In genomic region chr19:38211206-38211605, GRCh38 we compare ENCODE assay signal across 10 cellular contexts. TPM values are rescaled to one million over a fixed set of nuclear protein-coding genes. Genes with fewer than 3 reads are reported as not detected.
DNase-seq lines count a peak whose midpoint lies in the region; ATAC-seq and TF ChIP-seq lines count a peak whose summit lies in the region.
"Had no signal": no experiment of that assay in that cellular context is flagged by ENCODE, and none has a peak within 500 bp of the region (broad histone marks: within the 10 kb centered on the region; RNA-seq: fewer than 3 reads in every experiment).

No MANE protein-coding gene starts in this region.

- H3K23me2 ChIP-seq in H9 (ENCODE audit: insufficient read length, low read depth, low read length, poor library complexity, severe bottlenecking), result peaks cover 20% of the 10 kb centered on the region

- H3K4me3 Mint-ChIP-seq in H9, result peak overlapping the region; percentile 53 to 82
- H3K4me3 Mint-ChIP-seq: dendritic cell treated with granulocyte-macrophage colony-stimulating factor and Interleukin-4, amounts not matched to agents 40 ng/mL and 50 ng/mL, for 4 days had no signal

- no peak overlapping the region for H3K27ac ChIP-seq in H9 (ENCODE audit: insufficient read length, low read depth, low read length)
- peak overlapping the region; percentile 81 for H3K27ac ChIP-seq in layer of hippocampus (ENCODE audit: low read depth, low read length)
- peak overlapping the region; percentile 84 for H3K27ac ChIP-seq in substantia nigra (ENCODE audit: low read depth, low read length, poor library complexity, severe bottlenecking)

- no peak overlapping the region for H3K18ac ChIP-seq in H9 (ENCODE audit: insufficient read length, low read depth, low read length)

- H3K4me2 ChIP-seq in H9 (ENCODE audit: insufficient read depth, insufficient read length, low read length), result peak overlapping the region; percentile 81

- no peak for ATAC-seq in HG03378 (IDR thresholded peaks at IDR 0.05; ENCODE audit: unreplicated experiment)
- ATAC-seq in HG03442 (IDR thresholded peaks at IDR 0.05; ENCODE audit: unreplicated experiment), result no peak
- ATAC-seq: HCT116 had no signal

- peak; percentile 40 for TF ChIP-seq CTCF in H9 (conservative IDR thresholded peaks at IDR 0.05)
- peak; percentile 4 for TF ChIP-seq CTCF in astrocyte of the spinal cord (IDR thresholded peaks at IDR 0.05; ENCODE audit: low read depth, low read length)

- H3K27me3 ChIP-seq in H9 (ENCODE audit: insufficient read depth, low read length) (no peaks in the 10 kb centered on the region), layer of hippocampus (ENCODE audit: control insufficient read depth, insufficient read depth, low read length) (no peaks in the 10 kb centered on the region)

- peaks cover 24 to 53% of the 10 kb centered on the region in 2 experiments for H3K4me1 Mint-ChIP-seq in H9

- H2AK5ac ChIP-seq in H9 (ENCODE audit: insufficient read length, low read length), result no peak overlapping the region

- no peak overlapping the region for H2BK5ac ChIP-seq in H9 (ENCODE audit: insufficient read length, low read length)

- H4K20me1 ChIP-seq in H9 (ENCODE audit: control insufficient read depth, insufficient read depth, insufficient read length), result no peaks in the 10 kb centered on the region

- in situ Hi-C loops in astrocyte of the spinal cord (cut with HindIII; ENCODE audit: low sequenced_read_pairs), result no loop called here

- no peaks in the 10 kb centered on the region for H3K9me3 ChIP-seq in H9 (ENCODE audit: control insufficient read depth, low read depth, low read length)

- 0 out of 7 replicates have a peak overlapping the region, but pooled peaks of 1 of the 3 experiments have one; percentile 92 for H3K27ac Mint-ChIP-seq in H9
- H3K27ac Mint-ChIP-seq: dendritic cell treated with granulocyte-macrophage colony-stimulating factor and Interleukin-4, amounts not matched to agents 40 ng/mL and 50 ng/mL, for 4 days had no signal

- no peaks in the 10 kb centered on the region for H3K4me1 ChIP-seq in H9 (ENCODE audit: insufficient read depth, low read length)

- H4K8ac ChIP-seq in H9 (replicated peaks; ENCODE audit: insufficient read length, low read depth, low read length), result no peak overlapping the region

- no peaks in the 10 kb centered on the region; a peak in 1 of 5 replicates for H3K9me3 Mint-ChIP-seq in H9
- H3K9me3 Mint-ChIP-seq: dendritic cell treated with granulocyte-macrophage colony-stimulating factor and Interleukin-4, amounts not matched to agents 40 ng/mL and 50 ng/mL, for 4 days had no signal

- H2BK120ac ChIP-seq in H9 (ENCODE audit: low read depth, low read length, poor library complexity, severe bottlenecking), result no peak overlapping the region

- no peak overlapping the region for H3K9ac ChIP-seq in H9 (ENCODE audit: extremely low read depth, insufficient read length, low read length)

- H3K23ac ChIP-seq in H9 (ENCODE audit: insufficient read length, low read depth, low read length), result no peak overlapping the region

- H4K5ac ChIP-seq in H9 (ENCODE audit: insufficient read length, low read depth, low read length), result no peak overlapping the region

- no peaks in the 10 kb centered on the region for H3K79me1 ChIP-seq in H9 (ENCODE audit: insufficient read depth, low read depth, low read length, poor library complexity, severe bottlenecking)

- H2AFZ ChIP-seq in H9 (ENCODE audit: low read length), result no peak overlapping the region

- no peak overlapping the region for H2BK20ac ChIP-seq in H9 (ENCODE audit: low read depth, low read length, poor library complexity, severe bottlenecking)

- H3K56ac ChIP-seq in H9 (ENCODE audit: insufficient read length, low read depth, low read length), result no peak overlapping the region

- H4K91ac ChIP-seq in H9 (ENCODE audit: insufficient read length, low read depth, low read length), result no peak overlapping the region

- no peak overlapping the region for H2BK15ac ChIP-seq in H9 (ENCODE audit: low read depth, low read length)

- no peak overlapping the region for H3K14ac ChIP-seq in H9 (ENCODE audit: insufficient read depth, low read length)

- H3K27me3 Mint-ChIP-seq in H9 (ENCODE audit: low read depth), result peaks cover 24% of the 10 kb centered on the region

- no peak overlapping the region for H2BK12ac ChIP-seq in H9 (ENCODE audit: insufficient read length, low read depth, low read length)

- H3K79me2 ChIP-seq in H9 (ENCODE audit: insufficient read depth, low read length), result no peaks in the 10 kb centered on the region

- no peak overlapping the region for H3T11ph ChIP-seq in H9 (ENCODE audit: low read length)

- H3K4me3 ChIP-seq in astrocyte of the spinal cord (ENCODE audit: low read depth, low read length), result no peak overlapping the region

- H3K4ac ChIP-seq in H9 (ENCODE audit: low read depth, low read length), result no peak overlapping the region

- peaks cover 3 to 12% (median 10%) of the 10 kb centered on the region in 3 experiments; a peak in 4 of 7 replicates for H3K36me3 Mint-ChIP-seq in H9 (ENCODE audit: insufficient read depth in 1 of 3, low read depth in 3 of 3)

- DNase-seq in H9 (peak; percentile 64), astrocyte of the spinal cord (ENCODE audit: low read depth, low spot score) (no peak), substantia nigra (lab: John Stamatoyannopoulos, UW) (peak in 5 of 49 donors; percentile 8 to 34 (median 14)), RKO (ENCODE audit: low spot score) (no peak)
- DNase-seq: activated effector memory CD4-positive, alpha-beta T cell treated with anti-CD3 and anti-CD28 coated beads, Interleukin-2, amount 50 U/mL, for 16 hours had no signal

- no CpG with 5 or more reads among the region's 29 CpGs for WGBS in H9 (ENCODE audit: extremely low coverage, insufficient read length, low lambda C conversion rate)

RNA-seq across cellular contexts. Expression of gene DPF1, which starts 12.8 kb away (rescaled TPM):
- total RNA-seq in H9 (2021), result 12.0 and 13.1 TPM in 2 replicates

RNA-seq across cellular contexts. Expression of gene PPP1R14A, which starts 45.0 kb away (rescaled TPM):
- total RNA-seq in H9 (2021), result 18.3 and 19.6 TPM in 2 replicates

RNA-seq across cellular contexts. Expression of gene SPINT2, which starts 53.2 kb away (rescaled TPM):
- total RNA-seq in H9 (2021), result 283 and 287 TPM in 2 replicates
